8 cellular contexts compared by ENCODE assay signal in genomic region chr9:131681826-131682225, GRCh38. TPM values are rescaled to one million over a fixed set of nuclear protein-coding genes. Genes with fewer than 3 reads are reported as not detected.
DNase-seq lines count a peak whose midpoint lies in the region; ATAC-seq and TF ChIP-seq lines count a peak whose summit lies in the region.
"Not testable (repeated sequence)": the region's sequence is repeated elsewhere in the genome, so short reads cannot be mapped to it uniquely, and the experiment has no call there.

No MANE protein-coding gene starts in this region.

- H3K4me3 ChIP-seq in BLaER1 treated with 17β-estradiol and CSF1 and Interleukin-3, amounts not matched to agents 10 nM and 100 nM; Loucy (ENCODE audit: low read length, poor library complexity, severe bottlenecking); mesenchymal stem cell (ENCODE audit: insufficient read depth in 1 of 2, low read depth in 1 of 2, low read length in 2 of 2): not testable (repeated sequence)
- peak overlapping the region; percentile 48 for H3K4me3 ChIP-seq in coronary artery
- H3K4me3 ChIP-seq in left ventricle myocardium inferior = peak overlapping the region; percentile 39
- H3K4me3 ChIP-seq in psoas muscle = peak overlapping the region; percentile 2
- H3K4me3 ChIP-seq in thoracic aorta = peak overlapping the region; percentile 61

- 80% methylated on average over 10 of the region's 10 CpGs for WGBS in mesenchymal stem cell
- 58 to 67% (median 65%) methylated on average over 10 of the region's 10 CpGs for WGBS in psoas muscle, 3 donors

- H2BK120ac ChIP-seq in mesenchymal stem cell (ENCODE audit: low read depth, low read length) = not testable (repeated sequence)

- not testable (repeated sequence) for DNase-seq in activated B cell treated with CpG ODN at 0.5 μM for 24 hours; coronary artery (ENCODE audit: low spot score); left ventricle myocardium inferior; mesenchymal stem cell; psoas muscle; thoracic aorta (ENCODE audit: low spot score)

- peaks cover 0 to 46% (median 26%) of the 10 kb centered on the region in 11 experiments; a peak in 18 of 22 replicates for H3K9me3 ChIP-seq in BLaER1 treated with 17β-estradiol and CSF1 and Interleukin-3, amounts not matched to agents 10 nM and 100 nM (replicated peaks in 1 of 11)
- H3K9me3 ChIP-seq in Loucy (ENCODE audit: insufficient read depth, low read depth, low read length); left ventricle myocardium inferior (replicated peaks); mesenchymal stem cell (ENCODE audit: control insufficient read depth, low read length); psoas muscle; thoracic aorta: not testable (repeated sequence)

- H4K8ac ChIP-seq in mesenchymal stem cell (ENCODE audit: low read length) = not testable (repeated sequence)

- peaks cover 97% of the 10 kb centered on the region for H3K4me1 Mint-ChIP-seq in activated B cell treated with CpG ODN at 0.5 μM for 24 hours

- H3K27me3 Mint-ChIP-seq in activated B cell treated with CpG ODN at 0.5 μM for 24 hours = not testable (repeated sequence)

- H3K4me2 ChIP-seq in BLaER1 treated with 17β-estradiol and CSF1 and Interleukin-3, amounts not matched to agents 10 nM and 100 nM = peak overlapping the region; percentile 42 to 78 (median 54); a peak in 21 of 22 replicates
- H3K4me2 ChIP-seq in Loucy (ENCODE audit: low read depth, low read length, poor library complexity, severe bottlenecking) = peak overlapping the region; percentile 47
- not testable (repeated sequence) for H3K4me2 ChIP-seq in mesenchymal stem cell (ENCODE audit: low read length, poor library complexity, severe bottlenecking)

- not testable (repeated sequence) for H4K91ac ChIP-seq in mesenchymal stem cell (ENCODE audit: low read length)

- H2AFZ ChIP-seq in Loucy (ENCODE audit: low read length); mesenchymal stem cell (ENCODE audit: low read depth, low read length): not testable (repeated sequence)

- peaks cover 27% of the 10 kb centered on the region for H3K79me1 ChIP-seq in mesenchymal stem cell (replicated peaks; ENCODE audit: low read length, poor library complexity, severe bottlenecking)

- H2BK12ac ChIP-seq in mesenchymal stem cell (ENCODE audit: low read length in 2 of 2) = not testable (repeated sequence)

- peak overlapping the region; percentile 60 for H3K27ac Mint-ChIP-seq in activated B cell treated with CpG ODN at 0.5 μM for 24 hours

- not testable (repeated sequence) for H3F3A ChIP-seq in Loucy (ENCODE audit: low read depth)

- H3K27me3 ChIP-seq in BLaER1 treated with 17β-estradiol and CSF1 and Interleukin-3, amounts not matched to agents 10 nM and 100 nM; Loucy (ENCODE audit: insufficient read depth, low read length, poor library complexity, severe bottlenecking); left ventricle myocardium inferior (ENCODE audit: low read depth); mesenchymal stem cell (ENCODE audit: control insufficient read depth in 1 of 2, insufficient read depth in 1 of 2, low read length in 2 of 2); psoas muscle (ENCODE audit: insufficient read depth in 3 of 3, low read length in 2 of 3); thoracic aorta (replicated peaks; ENCODE audit: insufficient read depth): not testable (repeated sequence)

- not testable (repeated sequence) for H3K14ac ChIP-seq in mesenchymal stem cell (ENCODE audit: low read length in 2 of 2)

- not testable (repeated sequence) for TF ChIP-seq CTCF in Loucy (conservative IDR thresholded peaks at IDR 0.05; ENCODE audit: low read length); activated B cell treated with CpG ODN at 0.5 μM for 24 hours (IDR thresholded peaks at IDR 0.05); coronary artery (IDR thresholded peaks at IDR 0.05); left ventricle myocardium inferior (IDR thresholded peaks at IDR 0.05; ENCODE audit: borderline replicate concordance); psoas muscle (IDR thresholded peaks at IDR 0.05); thoracic aorta (IDR thresholded peaks at IDR 0.05)

- H2BK15ac ChIP-seq in mesenchymal stem cell (ENCODE audit: low read depth, poor library complexity, severe bottlenecking) = not testable (repeated sequence)

- not testable (repeated sequence) for H3K9me2 ChIP-seq in Loucy (replicated peaks; ENCODE audit: low read depth, low read length)

- not testable (repeated sequence) for ATAC-seq in activated B cell treated with CpG ODN at 0.5 μM for 24 hours (ENCODE audit: low read depth); psoas muscle; thoracic aorta (ENCODE audit: insufficient number of reproducible peaks, low FRiP score, low read depth)

- peak overlapping the region in 8 of 11 experiments; percentile 3 to 40 (median 18); a peak in 6 of 22 replicates for H3K27ac ChIP-seq in BLaER1 treated with 17β-estradiol and CSF1 and Interleukin-3, amounts not matched to agents 10 nM and 100 nM
- peak overlapping the region; percentile 40 to 93 for H3K27ac ChIP-seq in coronary artery
- H3K27ac ChIP-seq in left ventricle myocardium inferior (replicated peaks) = peak overlapping the region; percentile 86
- H3K27ac ChIP-seq in mesenchymal stem cell (ENCODE audit: low read length, poor library complexity, severe bottlenecking) = peak overlapping the region; percentile 25
- H3K27ac ChIP-seq in psoas muscle = not testable (repeated sequence)
- peak overlapping the region; percentile 40 to 73 for H3K27ac ChIP-seq in thoracic aorta

- intact Hi-C loops in activated B cell treated with CpG ODN at 0.5 μM for 24 hours (cut with micrococcal nuclease); left ventricle myocardium inferior (cut with micrococcal nuclease); psoas muscle (cut with DNase I): not testable (repeated sequence)

- peaks cover 58% of the 10 kb centered on the region; the same call in 1 of the 2 replicates for H3K79me2 ChIP-seq in Loucy (ENCODE audit: insufficient read depth, low read length)

- H3K9ac ChIP-seq in BLaER1 treated with 17β-estradiol and CSF1 and Interleukin-3, amounts not matched to agents 10 nM and 100 nM = peak overlapping the region in 4 of 11 experiments; percentile 2 to 59 (median 12); a peak in 5 of 22 replicates
- not testable (repeated sequence) for H3K9ac ChIP-seq in Loucy (ENCODE audit: low read depth, low read length, poor library complexity, severe bottlenecking)
- H3K9ac ChIP-seq in mesenchymal stem cell (ENCODE audit: low read length) = peak overlapping the region; percentile 45

- not testable (repeated sequence) for H3K4ac ChIP-seq in mesenchymal stem cell (ENCODE audit: low read depth in 1 of 2, low read length in 2 of 2)

- POLR2A ChIA-PET in activated B cell treated with CpG ODN at 0.5 μM for 24 hours (lab: Charles Lee) = interaction anchor here (0.6 to 19.5 kb wide), 5 partner anchors 10 to 504 kb away, joined by 3 to 683 read pairs (median 4); partner anchors contain the start of gene RAPGEF1

- not testable (repeated sequence) for H3K9me3 Mint-ChIP-seq in activated B cell treated with CpG ODN at 0.5 μM for 24 hours

- CTCF ChIA-PET in activated B cell treated with CpG ODN at 0.5 μM for 24 hours (lab: Charles Lee) = interaction anchor here (1.1 to 1.7 kb wide), 3 partner anchors 25 to 58 kb away, joined by 3 to 5 read pairs (median 4); partner anchors contain the start of gene RAPGEF1

- H4K20me1 ChIP-seq in BLaER1 treated with 17β-estradiol and CSF1 and Interleukin-3, amounts not matched to agents 10 nM and 100 nM = peaks cover 6 to 97% (median 37%) of the 10 kb centered on the region in 11 experiments; a peak in 17 of 22 replicates
- peaks cover 16% of the 10 kb centered on the region for H4K20me1 ChIP-seq in Loucy (ENCODE audit: insufficient read depth, low read length, poor library complexity, severe bottlenecking)

- H3K4me1 ChIP-seq in BLaER1 treated with 17β-estradiol and CSF1 and Interleukin-3, amounts not matched to agents 10 nM and 100 nM = peaks cover 55 to 74% (median 64%) of the 10 kb centered on the region in 10 experiments
- H3K4me1 ChIP-seq in Loucy (ENCODE audit: insufficient read depth, low read length, poor library complexity, severe bottlenecking) (peaks cover 37% of the 10 kb centered on the region), left ventricle myocardium inferior (peaks cover 96% of the 10 kb centered on the region), mesenchymal stem cell (ENCODE audit: control insufficient read depth, insufficient read depth, low read depth, low read length) (peaks cover 18% of the 10 kb centered on the region), psoas muscle (peaks cover 56% of the 10 kb centered on the region), thoracic aorta (ENCODE audit: control insufficient read depth in 1 of 2, low read depth in 2 of 2) (peaks cover 43 to 66% of the 10 kb centered on the region in 2 donors)

- peaks cover 26% of the 10 kb centered on the region for H3K36me3 Mint-ChIP-seq in activated B cell treated with CpG ODN at 0.5 μM for 24 hours (ENCODE audit: low read depth)

- H3K36me3 ChIP-seq in BLaER1 treated with 17β-estradiol and CSF1 and Interleukin-3, amounts not matched to agents 10 nM and 100 nM = peaks cover 7 to 40% (median 22%) of the 10 kb centered on the region in 11 experiments; a peak in 20 of 22 replicates
- not testable (repeated sequence) for H3K36me3 ChIP-seq in Loucy (ENCODE audit: insufficient read depth, low read length); left ventricle myocardium inferior; mesenchymal stem cell (ENCODE audit: control insufficient read depth in 1 of 2, insufficient read depth in 2 of 2, low read depth in 1 of 2, low read length in 2 of 2); psoas muscle (ENCODE audit: insufficient read depth in 1 of 2, low read depth in 1 of 2); thoracic aorta

- H3K4me3 Mint-ChIP-seq in activated B cell treated with CpG ODN at 0.5 μM for 24 hours = not testable (repeated sequence)

- H2BK5ac ChIP-seq in mesenchymal stem cell (ENCODE audit: low read depth, low read length, poor library complexity, severe bottlenecking) = not testable (repeated sequence)

- not testable (repeated sequence) for H3K23ac ChIP-seq in mesenchymal stem cell (ENCODE audit: low read length in 2 of 2)

- H3K18ac ChIP-seq in mesenchymal stem cell (ENCODE audit: low read depth in 1 of 2, low read length in 2 of 2) = not testable (repeated sequence)

- not testable (repeated sequence) for H2AK5ac ChIP-seq in mesenchymal stem cell (ENCODE audit: low read length, severe bottlenecking)

RNA-seq across cellular contexts. Expression of gene RAPGEF1, which starts 58.0 kb away (rescaled TPM):
- 278 and 318 TPM in 2 replicates for total RNA-seq in activated B cell treated with CpG ODN at 0.5 μM for 24 hours
- 95.9 TPM for total RNA-seq in left ventricle myocardium inferior
- polyA plus RNA-seq in mesenchymal stem cell (2013, experiment 1 of 2) = 27.5 TPM
- polyA plus RNA-seq in mesenchymal stem cell (2013, experiment 2 of 2) = 26.0 TPM
- total RNA-seq in psoas muscle = 100 to 1,000 TPM; 234 to 319 (median 272) TPM
- polyA plus RNA-seq in psoas muscle = 100 to 1,000 TPM in 1 of 3 donors, 10 to 100 TPM in 2; 72.3 to 268 (median 93.1) TPM
- 10 to 100 TPM; 59.7 to 73.0 TPM for total RNA-seq in thoracic aorta
